19 cellular contexts compared by ENCODE assay signal in genomic region chr7:106773228-106773627, GRCh38.
DNase-seq lines count a peak whose midpoint lies in the region; ATAC-seq and TF ChIP-seq lines count a peak whose summit lies in the region.
"Had no signal": no experiment of that assay in that cellular context is flagged by ENCODE, and none has a peak within 500 bp of the region (broad histone marks: within the 10 kb centered on the region; RNA-seq: fewer than 3 reads in every experiment).

No MANE protein-coding gene starts in this region.

- H4K8ac ChIP-seq in mesendoderm (ENCODE audit: low read depth, low read length) = no peak overlapping the region

- peaks cover 9% of the 10 kb centered on the region for H3K9me3 Mint-ChIP-seq in Calu3 (ENCODE audit: low read depth, unreplicated experiment)
- H3K9me3 Mint-ChIP-seq in CD8-positive, alpha-beta memory T cell = peaks cover 0 to 2% (median 0%) of the 10 kb centered on the region in 5 donors
- H3K9me3 Mint-ChIP-seq: memory B cell had no signal

- no peak overlapping the region for H2BK15ac ChIP-seq in mesendoderm (replicated peaks; ENCODE audit: low read depth)

- H3K27me3 ChIP-seq in mesendoderm (ENCODE audit: insufficient read depth, low read length, poor library complexity) = no peaks in the 10 kb centered on the region
- H3K27me3 ChIP-seq in CD8-positive, alpha-beta memory T cell (ENCODE audit: insufficient read depth, low read length, poor library complexity, severe bottlenecking) = no peaks in the 10 kb centered on the region
- H3K27me3 ChIP-seq: adrenal gland, BLaER1, gastrocnemius medialis, testis had no signal

- H2AK5ac ChIP-seq in mesendoderm (ENCODE audit: low read length) = no peak overlapping the region

- peak overlapping the region; percentile 79 for H3K27ac Mint-ChIP-seq in Calu3 (ENCODE audit: unreplicated experiment)
- H3K27ac Mint-ChIP-seq in CD8-positive, alpha-beta memory T cell = peak overlapping the region in 1 of 8 donors; percentile 35
- H3K27ac Mint-ChIP-seq: memory B cell had no signal

- no peak for ATAC-seq in GM18873 (IDR thresholded peaks at IDR 0.05; ENCODE audit: low FRiP score, unreplicated experiment)
- no peak for ATAC-seq in Right ventricle myocardium superior (ENCODE audit: poor library complexity)
- ATAC-seq: gastrocnemius medialis had no signal

- peaks cover 28% of the 10 kb centered on the region for H3K36me3 Mint-ChIP-seq in Calu3 (ENCODE audit: insufficient read depth, unreplicated experiment)
- H3K36me3 Mint-ChIP-seq in CD8-positive, alpha-beta memory T cell = peaks cover 0 to 5% (median 0%) of the 10 kb centered on the region in 3 donors
- H3K36me3 Mint-ChIP-seq: memory B cell had no signal

- H3K23ac ChIP-seq in mesendoderm (ENCODE audit: low read length) = no peak overlapping the region

- WGBS in mesendoderm (ENCODE audit: extremely low coverage, insufficient coverage, low lambda C conversion rate) = no CpG with 5 or more reads among the region's 1 CpG

- no peak overlapping the region for H3K4ac ChIP-seq in mesendoderm (ENCODE audit: low read depth, low read length)

- H3K79me2 ChIP-seq in mesendoderm (ENCODE audit: control insufficient read depth, insufficient read depth, low read length) = no peaks in the 10 kb centered on the region

- H3K4me3 Mint-ChIP-seq in Calu3 (ENCODE audit: low read depth, unreplicated experiment) = no peak overlapping the region
- no peak overlapping the region for H3K4me3 Mint-ChIP-seq in CD8-positive, alpha-beta memory T cell
- H3K4me3 Mint-ChIP-seq: memory B cell, neural crest cell had no signal

- CTCF ChIA-PET in Calu3 (lab: Charles Lee) = no interaction called here
- CTCF ChIA-PET in CD8-positive, alpha-beta memory T cell (lab: Charles Lee) = no interaction called here

- H3K4me3 ChIP-seq in mesendoderm (ENCODE audit: low read length) = no peak overlapping the region
- no peak overlapping the region for H3K4me3 ChIP-seq in CD8-positive, alpha-beta memory T cell (ENCODE audit: low read length)
- H3K4me3 ChIP-seq: adrenal gland, BLaER1, gastrocnemius medialis, testis had no signal

- DNase-seq in Calu3 = peak; percentile 32
- DNase-seq in HT-29 (ENCODE audit: low spot score) = peak; percentile 54
- peak; percentile 82 for DNase-seq in cerebellar cortex (ENCODE audit: low spot score)
- peak; percentile 37 for DNase-seq in mesendoderm
- no peak for DNase-seq in posterior cingulate gyrus
- DNase-seq in Right ventricle myocardium superior = no peak
- no peak for DNase-seq in CD8-positive, alpha-beta memory T cell
- DNase-seq: activated CD4-positive, CD25-positive, alpha-beta regulatory T cell; adrenal gland; DMS53; gastrocnemius medialis; NCI-H1092; NK-92 treated with Interleukin-12 subunit alpha and Interleukin-12 subunit beta, amount 100 ng/mL, for 24 hours; retina; testis had no signal

- no peak for TF ChIP-seq CTCF in Calu3 (IDR thresholded peaks at IDR 0.05; ENCODE audit: unreplicated experiment)

- intact Hi-C loops in Calu3 (cut with micrococcal nuclease; ENCODE audit: unreplicated experiment) = loop anchor here (10.0 kb wide), 1 partner anchor 488 kb away; the partner anchor contains the start of gene NAMPT
- intact Hi-C loops in posterior cingulate gyrus (cut with DNase I) = no loop called here
- intact Hi-C loops in Right ventricle myocardium superior (cut with DNase I) = no loop called here

- no peaks in the 10 kb centered on the region for H3K9me3 ChIP-seq in CD8-positive, alpha-beta memory T cell (ENCODE audit: low read length)
- H3K9me3 ChIP-seq: adrenal gland, BLaER1, gastrocnemius medialis, testis had no signal

- peaks cover 2% of the 10 kb centered on the region for H3K4me1 ChIP-seq in mesendoderm (ENCODE audit: control insufficient read depth, low read depth, low read length)
- H3K4me1 ChIP-seq in CD8-positive, alpha-beta memory T cell (ENCODE audit: insufficient read depth, low read length) = peaks cover 6% of the 10 kb centered on the region
- H3K4me1 ChIP-seq: gastrocnemius medialis, testis had no signal

- POLR2A ChIA-PET in CD8-positive, alpha-beta memory T cell (lab: Charles Lee) = no interaction called here

- H3K4me1 Mint-ChIP-seq in Calu3 (ENCODE audit: low read depth, unreplicated experiment) = peaks cover 75% of the 10 kb centered on the region
- peaks cover 2 to 7% (median 6%) of the 10 kb centered on the region in 3 donors for H3K4me1 Mint-ChIP-seq in CD8-positive, alpha-beta memory T cell
- H3K4me1 Mint-ChIP-seq: neural crest cell had no signal

- H3K79me1 ChIP-seq in mesendoderm (ENCODE audit: low read length) = no peaks in the 10 kb centered on the region

- no TSS peak for BruUV-seq in Calu3 (replicated peaks; lab: Mats Ljungman, UMichigan)

- H3K27ac ChIP-seq in mesendoderm (ENCODE audit: low read depth, low read length) = no peak overlapping the region
- no peak overlapping the region for H3K27ac ChIP-seq in CD8-positive, alpha-beta memory T cell (ENCODE audit: low read depth, low read length)
- H3K27ac ChIP-seq: adrenal gland, BLaER1, gastrocnemius medialis, testis had no signal

- H3K9ac ChIP-seq in mesendoderm (ENCODE audit: low read length) = no peak overlapping the region
- H3K9ac ChIP-seq: BLaER1 had no signal

- H3K18ac ChIP-seq in mesendoderm (ENCODE audit: low read length) = no peak overlapping the region

- no peaks in the 10 kb centered on the region for H3K36me3 ChIP-seq in mesendoderm (ENCODE audit: control insufficient read depth, insufficient read depth, low read length)
- no peaks in the 10 kb centered on the region for H3K36me3 ChIP-seq in CD8-positive, alpha-beta memory T cell (ENCODE audit: insufficient read depth, low read length)
- H3K36me3 ChIP-seq: adrenal gland, BLaER1, gastrocnemius medialis had no signal

- no peak overlapping the region for H4K5ac ChIP-seq in mesendoderm (ENCODE audit: low read length)

- H2BK5ac ChIP-seq in mesendoderm (ENCODE audit: low read length) = no peak overlapping the region

- H3K4me2 ChIP-seq in mesendoderm (ENCODE audit: low read length) = no peak overlapping the region
- H3K4me2 ChIP-seq: BLaER1 had no signal

- no peak overlapping the region for H3K56ac ChIP-seq in mesendoderm (ENCODE audit: low read length)

- no peaks in the 10 kb centered on the region for H3K27me3 Mint-ChIP-seq in Calu3 (ENCODE audit: unreplicated experiment)
- H3K27me3 Mint-ChIP-seq in CD8-positive, alpha-beta memory T cell = peaks cover 5 to 22% of the 10 kb centered on the region in 2 donors

- H2BK120ac ChIP-seq in mesendoderm (ENCODE audit: low read depth, low read length) = no peak overlapping the region

Comparison
In these comparisons a context has a peak if more than half of its experiments do, and no peak if none do; other contexts are left out.
1. DNase-seq: peak in Calu3 (single experiment), HT-29 (single experiment), cerebellar cortex (single experiment) and mesendoderm (single experiment); none in posterior cingulate gyrus (0 of 10), Right ventricle myocardium superior (single experiment) and CD8-positive, alpha-beta memory T cell (0 of 5).